Comparison of ENCODE assay signal across 15 cellular contexts in the genomic region with DNA sequence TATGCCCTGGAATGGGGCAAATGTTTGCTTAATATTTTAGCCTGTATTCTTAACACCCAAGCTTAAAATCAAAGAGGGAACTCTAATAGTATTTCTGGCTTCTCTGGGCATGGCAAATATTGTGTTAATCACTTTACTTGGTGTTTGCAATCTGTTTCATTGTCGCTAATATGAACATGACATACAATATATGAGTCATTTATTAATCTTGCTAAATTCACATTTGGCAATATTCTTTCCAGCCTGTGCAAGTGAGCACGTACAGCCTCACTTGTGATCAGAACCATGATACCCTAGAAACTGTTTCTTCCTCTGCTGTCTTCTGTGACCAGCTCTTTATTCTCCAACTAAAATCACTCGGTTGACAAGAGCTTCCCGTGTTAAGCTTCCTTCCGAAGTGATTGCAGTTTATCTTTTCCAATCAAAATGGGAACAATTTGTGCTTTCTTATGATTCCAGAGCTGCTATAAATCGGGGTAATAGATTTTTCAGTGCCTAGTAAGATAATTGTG.
DNase-seq lines count a peak whose midpoint lies in the region; ATAC-seq, FAIRE-seq and TF ChIP-seq lines count a peak whose summit lies in the region.
"Had no signal": no experiment of that assay in that cellular context is flagged by ENCODE, and none has a peak within 500 bp of the region (broad histone marks: within the 10 kb centered on the region; RNA-seq: fewer than 3 reads in every experiment).

No MANE protein-coding gene starts in this region.

- H4K5ac ChIP-seq in H1 (ENCODE audit: insufficient read length, low read depth, low read length): no peak overlapping the region

- H2AK5ac ChIP-seq in H1 (ENCODE audit: low read depth, low read length): no peak overlapping the region

- H3K23me2 ChIP-seq in H1 (ENCODE audit: low read depth, low read length): no peaks in the 10 kb centered on the region

- no peak overlapping the region for H2BK12ac ChIP-seq in H1 (ENCODE audit: low read depth, low read length)

- no peak overlapping the region for H3K9ac ChIP-seq in PC-3 (ENCODE audit: low read length)
- H3K9ac ChIP-seq in H1 (replicated peaks in 1 of 4; ENCODE audit: extremely low read depth in 1 of 4, low read depth in 3 of 4, low read length in 3 of 4): no peak overlapping the region

- no peaks in the 10 kb centered on the region for H3K9me2 ChIP-seq in PC-3 (replicated peaks; ENCODE audit: low read length)

- POLR2A ChIA-PET in PC-3 (lab: Charles Lee; ENCODE audit: unreplicated experiment): no interaction called here
- POLR2A ChIA-PET in H1 (lab: Charles Lee; ENCODE audit: partially characterized antibody): no interaction called here

- no peak overlapping the region for H2BK20ac ChIP-seq in H1 (ENCODE audit: low read length)

- no peak overlapping the region for H2BK15ac ChIP-seq in H1 (ENCODE audit: low read length)

- DNase-seq in AG10803 (ENCODE audit: low read depth) (peak; percentile 5), PC-3 (peak; percentile 6), H1 (ENCODE audit: low read depth in 1 of 2, low spot score in 2 of 2) (no peak), NCI-H1105 (lab: John Stamatoyannopoulos, UW) (no peak), mucosa of descending colon (no peak), putamen (ENCODE audit: low spot score) (no peak)
- DNase-seq in stimulated activated naive B cell treated with anti-CD40 and anti-IgM and Interleukin-4, amounts not matched to agents 10 μg/mL and 1 μg/mL and 100 μg/mL, for 72 hours: no peak
- DNase-seq: CD4-positive, CD25-positive, alpha-beta regulatory T cell; DMS79; KBM-7; NCI-H2029 treated with DMSO at 0.1 percent for 48 hours; NCI-H2171 had no signal

- H3K4me2 ChIP-seq in PC-3 (ENCODE audit: low read length) (0 out of 2 replicates have a peak overlapping the region, but pooled peaks have one; percentile 37), H1 (ENCODE audit: insufficient read depth in 1 of 2, low read depth in 2 of 2, low read length in 2 of 2) (no peak overlapping the region)

- no peak overlapping the region for H2BK5ac ChIP-seq in H1 (ENCODE audit: low read depth, low read length)

- FAIRE-seq in H1 (lab: Jason Lieb, UNC) (peak; percentile 36), islet of Langerhans (lab: Jason Lieb, UNC) (peak; percentile 93)
- FAIRE-seq: A204.1 had no signal

- H3K23ac ChIP-seq in H1 (ENCODE audit: insufficient read length): no peak overlapping the region

- no peak overlapping the region for H3K4me3 Mint-ChIP-seq in stimulated activated naive B cell treated with anti-CD40 and anti-IgM and Interleukin-4, amounts not matched to agents 10 μg/mL and 1 μg/mL and 100 μg/mL, for 72 hours
- H3K4me3 Mint-ChIP-seq: CD4-positive, CD25-positive, alpha-beta regulatory T cell had no signal

- H4K91ac ChIP-seq in H1 (replicated peaks; ENCODE audit: insufficient read length, low read length): no peak overlapping the region

- ATAC-seq in PC-3 (no peak), mucosa of descending colon (no peak)
- ATAC-seq in stimulated activated naive B cell treated with anti-CD40 and anti-IgM and Interleukin-4, amounts not matched to agents 10 μg/mL and 1 μg/mL and 100 μg/mL, for 72 hours (replicated peaks): no peak

- H3K79me2 ChIP-seq in PC-3 (ENCODE audit: low read length) (no peaks in the 10 kb centered on the region), H1 (ENCODE audit: control insufficient read depth in 1 of 2, insufficient read depth in 2 of 2, low read length in 2 of 2) (no peaks in the 10 kb centered on the region)

- H3K36me3 Mint-ChIP-seq in stimulated activated naive B cell treated with anti-CD40 and anti-IgM and Interleukin-4, amounts not matched to agents 10 μg/mL and 1 μg/mL and 100 μg/mL, for 72 hours: no peaks in the 10 kb centered on the region
- H3K36me3 Mint-ChIP-seq: CD4-positive, CD25-positive, alpha-beta regulatory T cell had no signal

- no peaks in the 10 kb centered on the region for H3K79me1 ChIP-seq in H1 (ENCODE audit: low read depth, low read length)

- H3K9me3 ChIP-seq in PC-3 (ENCODE audit: low read length) (no peaks in the 10 kb centered on the region), H1 (ENCODE audit: insufficient read depth in 2 of 2, low read depth in 1 of 2, low read length in 1 of 2) (no peaks in the 10 kb centered on the region), mucosa of descending colon (no peaks in the 10 kb centered on the region)

- H3K18ac ChIP-seq in H1 (ENCODE audit: extremely low read depth, low read length): no peak overlapping the region

- H3K27me3 Mint-ChIP-seq in stimulated activated naive B cell treated with anti-CD40 and anti-IgM and Interleukin-4, amounts not matched to agents 10 μg/mL and 1 μg/mL and 100 μg/mL, for 72 hours: no peaks in the 10 kb centered on the region

- H3K27ac ChIP-seq in PC-3 (ENCODE audit: low read length) (no peak overlapping the region), H1 (ENCODE audit: low read depth, low read length) (no peak overlapping the region)
- H3K27ac ChIP-seq: HL-60 had no signal

- H3K4me3 ChIP-seq in AG10803 (ENCODE audit: low read length): no peak overlapping the region
- H3K4me3 ChIP-seq in PC-3 (ENCODE audit: low read length): no peak overlapping the region
- no peak overlapping the region for H3K4me3 ChIP-seq in H1 (ENCODE audit: extremely low read depth in 1 of 4, insufficient read depth in 2 of 4, low read depth in 3 of 4, low read length in 4 of 4)
- no peak overlapping the region for H3K4me3 ChIP-seq in mucosa of descending colon

- BruUV-seq in PC-3 (replicated peaks; lab: Mats Ljungman, UMichigan): no TSS peak

- H3F3A ChIP-seq in PC-3 (ENCODE audit: low read length, unreplicated experiment): no peaks in the 10 kb centered on the region

- no peak for TF ChIP-seq EP300 in H1 (IDR thresholded peaks at IDR 0.05; ENCODE audit: borderline replicate concordance in 1 of 2, low read depth in 2 of 2, low read length in 2 of 2)

- H3K4me1 Mint-ChIP-seq in stimulated activated naive B cell treated with anti-CD40 and anti-IgM and Interleukin-4, amounts not matched to agents 10 μg/mL and 1 μg/mL and 100 μg/mL, for 72 hours: no peaks in the 10 kb centered on the region
- H3K4me1 Mint-ChIP-seq: CD4-positive, CD25-positive, alpha-beta regulatory T cell had no signal

- no peak overlapping the region for H3K27ac Mint-ChIP-seq in stimulated activated naive B cell treated with anti-CD40 and anti-IgM and Interleukin-4, amounts not matched to agents 10 μg/mL and 1 μg/mL and 100 μg/mL, for 72 hours
- H3K27ac Mint-ChIP-seq: CD4-positive, CD25-positive, alpha-beta regulatory T cell had no signal

- TF ChIP-seq CTCF in AG10803 (conservative IDR thresholded peaks at IDR 0.05; ENCODE audit: low read length) (no peak), PC-3 (conservative IDR thresholded peaks at IDR 0.05; ENCODE audit: low read depth, low read length) (no peak), H1 (IDR thresholded peaks at IDR 0.05; ENCODE audit: control extremely low read depth in 1 of 3, insufficient read depth in 1 of 3, low read depth in 1 of 3, low read length in 3 of 3) (no peak), mucosa of descending colon (IDR thresholded peaks at IDR 0.05) (no peak)

- TF ChIP-seq RAD21 in H1 (IDR thresholded peaks at IDR 0.05 in 1 of 2, conservative IDR thresholded peaks at IDR 0.05 in 1 of 2; ENCODE audit: low read depth in 2 of 2, low read length in 2 of 2): no peak

- H3K14ac ChIP-seq in H1 (ENCODE audit: insufficient read length): no peak overlapping the region

- H4K8ac ChIP-seq in H1 (ENCODE audit: extremely low read depth, insufficient read depth, low read length): no peak overlapping the region

- peaks cover 7% of the 10 kb centered on the region for H3K27me3 ChIP-seq in PC-3 (ENCODE audit: low read length)
- H3K27me3 ChIP-seq in H1 (replicated peaks in 1 of 4; ENCODE audit: control insufficient read depth in 3 of 4, extremely low read depth in 1 of 4, insufficient read depth in 3 of 4, low read length in 3 of 4): no peaks in the 10 kb centered on the region

- no peaks in the 10 kb centered on the region for H4K20me1 ChIP-seq in PC-3 (ENCODE audit: low read length)
- H4K20me1 ChIP-seq in H1 (replicated peaks in 1 of 2; ENCODE audit: control insufficient read depth in 1 of 2, insufficient read depth in 2 of 2, low read length in 2 of 2): no peaks in the 10 kb centered on the region

- H2BK120ac ChIP-seq in H1 (replicated peaks; ENCODE audit: low read depth, low read length): no peak overlapping the region

- 88% methylated on average over 6 of the region's 6 CpGs; no CpG with 5 or more reads in 1 of the 2 experiments for WGBS in H1 (ENCODE audit: extremely low coverage in 1 of 2, insufficient coverage in 1 of 2, insufficient read length in 1 of 2, insufficient replicate concordance in 2 of 2, low coverage in 1 of 2, low lambda C conversion rate in 2 of 2, missing lambda C conversion rate in 1 of 2), 2 experiments

- H3K4me1 ChIP-seq in PC-3 (ENCODE audit: insufficient read depth, low read length): peaks cover 7% of the 10 kb centered on the region; the same call in 1 of the 2 replicates
- H3K4me1 ChIP-seq in H1 (replicated peaks in 1 of 4; ENCODE audit: control insufficient read depth in 3 of 4, insufficient read depth in 4 of 4, low read length in 3 of 4): peaks cover 0 to 5% (median 0%) of the 10 kb centered on the region in 4 experiments; a peak in 1 of 7 replicates
- H3K4me1 ChIP-seq in mucosa of descending colon (ENCODE audit: low read depth): no peaks in the 10 kb centered on the region

- intact Hi-C loops in PC-3 (cut with micrococcal nuclease) (no loop called here), mucosa of descending colon (cut with DNase I, micrococcal nuclease) (no loop called here)

- CTCF ChIA-PET in PC-3 (lab: Charles Lee) (no interaction called here), H1 (lab: Charles Lee; ENCODE audit: partially characterized antibody) (interaction anchor here (0.6 to 8.2 kb wide), 22 partner anchors 8 to 300 kb away, joined by 3 to 51 read pairs (median 4); no protein-coding TSS in a partner anchor)

- H2AFZ ChIP-seq in PC-3 (ENCODE audit: low read length): peak overlapping the region; percentile 35; the same call in 1 of the 2 replicates
- H2AFZ ChIP-seq in H1 (ENCODE audit: low read length): no peak overlapping the region

- peaks cover 3 to 5% of the 10 kb centered on the region in 2 donors for H3K9me3 Mint-ChIP-seq in stimulated activated naive B cell treated with anti-CD40 and anti-IgM and Interleukin-4, amounts not matched to agents 10 μg/mL and 1 μg/mL and 100 μg/mL, for 72 hours

- H3K36me3 ChIP-seq in PC-3 (ENCODE audit: low read depth, low read length) (no peaks in the 10 kb centered on the region), H1 (ENCODE audit: control insufficient read depth in 2 of 4, insufficient read depth in 4 of 4, low read length in 3 of 4) (no peaks in the 10 kb centered on the region), mucosa of descending colon (ENCODE audit: low read depth) (no peaks in the 10 kb centered on the region)

- no peak for TF ChIP-seq POLR2A in H1 (IDR thresholded peaks at IDR 0.05; ENCODE audit: control extremely low read depth in 1 of 2, low read depth in 2 of 2, low read length in 2 of 2)

- H3K56ac ChIP-seq in H1 (replicated peaks; ENCODE audit: insufficient read length, low read depth, low read length): no peak overlapping the region

- no peak overlapping the region for H3K4ac ChIP-seq in H1 (replicated peaks; ENCODE audit: insufficient read length, low read depth, low read length)

TF ChIP-seq in H1, 55 proteins besides CTCF, POLR2A, EP300 and RAD21 (continues in another document):
- TF ChIP-seq BACH1 (IDR thresholded peaks at IDR 0.05; ENCODE audit: low read length) (no peak), YY1 (IDR thresholded peaks at IDR 0.05; ENCODE audit: low read depth, low read length) (no peak)

Comparison
In these comparisons a context has a peak if more than half of its experiments do, and no peak if none do; other contexts are left out.
1. DNase-seq: peak in AG10803 (single experiment) and PC-3 (single experiment); none in H1 (0 of 2), NCI-H1105 (single experiment), mucosa of descending colon (0 of 3), stimulated activated naive B cell treated with anti-CD40 and anti-IgM and Interleukin-4, amounts not matched to agents 10 μg/mL and 1 μg/mL and 100 μg/mL, for 72 hours (single experiment) and putamen (single experiment).